10 cellular contexts compared by ENCODE assay signal in the genomic region with DNA sequence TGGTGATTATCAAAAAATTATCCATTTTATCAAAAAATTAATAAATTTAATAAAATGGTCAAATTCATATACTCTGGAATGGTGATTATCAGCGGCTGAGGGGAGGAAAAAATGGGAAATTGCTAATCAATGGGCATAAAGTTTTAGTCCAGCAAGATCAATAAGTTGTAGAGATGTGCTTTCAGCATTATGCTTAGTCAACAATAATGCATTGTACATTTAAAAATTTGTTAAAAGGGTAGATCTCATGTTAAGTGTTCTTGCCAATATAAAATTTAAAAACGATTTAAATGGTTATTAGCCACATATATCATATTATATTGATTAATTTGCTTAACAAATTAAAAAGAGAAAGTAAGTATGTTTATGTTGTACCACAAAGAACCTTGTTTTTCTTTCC. TPM values are rescaled to one million over a fixed set of nuclear protein-coding genes. Genes with fewer than 3 reads are reported as not detected.
"Had no signal": no experiment of that assay in that cellular context is flagged by ENCODE, and none has a peak within 500 bp of the region (broad histone marks: within the 10 kb centered on the region; RNA-seq: fewer than 3 reads in every experiment).

No MANE protein-coding gene starts in this region.

- H3K9ac ChIP-seq: GM23248 had no signal

- H3K27ac ChIP-seq: GM23248, HL-60 had no signal

- H3K27me3 Mint-ChIP-seq: IgD-negative memory B cell had no signal

- H3K36me3 Mint-ChIP-seq: IgD-negative memory B cell had no signal

- H3K36me3 ChIP-seq: HAP-1 had no signal

- H3K4me1 Mint-ChIP-seq: IgD-negative memory B cell had no signal

- DNase-seq: GM23248, GOT3, H7, Kasumi-1, KG1 had no signal

- H3K4me3 Mint-ChIP-seq: IgD-negative memory B cell had no signal

- H3K4me3 ChIP-seq: GM23248, HAP-1 had no signal

- ATAC-seq: HCT116 had no signal

- H2AFZ ChIP-seq: GM23248 had no signal

- H3K9me3 ChIP-seq: HAP-1 had no signal

- H3K27ac Mint-ChIP-seq: IgD-negative memory B cell had no signal

RNA-seq across cellular contexts. Expression of a gene that starts 56.6 kb away (rescaled TPM):
- total RNA-seq: GM23248, H4 had no signal
- polyA plus RNA-seq: GM23248, IgD-negative memory B cell had no signal
